Comparison of ENCODE assay signal across 11 cellular contexts in genomic region chr11:115996125-115996807, GRCh38.
DNase-seq lines count a peak whose midpoint lies in the region; ATAC-seq and TF ChIP-seq lines count a peak whose summit lies in the region.
"Had no signal": no experiment of that assay in that cellular context is flagged by ENCODE, and none has a peak within 500 bp of the region (broad histone marks: within the 10 kb centered on the region; RNA-seq: fewer than 3 reads in every experiment).

No MANE protein-coding gene starts in this region.

- CTCF ChIA-PET in OCI-LY7 (lab: Charles Lee; ENCODE audit: unreplicated experiment) (interaction anchor here (0.5 kb wide), 1 partner anchor 64 kb away, joined by 3 read pairs; no protein-coding TSS in a partner anchor), RWPE1 (lab: Yijun Ruan, JAX) (no interaction called here)

- no peaks in the 10 kb centered on the region for H3K9me2 ChIP-seq in OCI-LY7 (ENCODE audit: insufficient read depth, low read length)

- H2AFZ ChIP-seq in OCI-LY7 (ENCODE audit: low read length), result no peak overlapping the region

- no peaks in the 10 kb centered on the region for H3K79me2 ChIP-seq in OCI-LY7 (ENCODE audit: insufficient read depth, low read depth, low read length)

- H3K36me3 ChIP-seq in OCI-LY7 (ENCODE audit: insufficient read depth, low read length), result no peaks in the 10 kb centered on the region
- H3K36me3 ChIP-seq: brain microvascular endothelial cell had no signal

- BruUV-seq in OCI-LY7 (replicated peaks; lab: Mats Ljungman, UMichigan), result no TSS peak

- H3K27ac Mint-ChIP-seq in T-helper 2 cell treated with Interferon-gamma antibody and Interleukin-4, amounts not matched to agents 5 μg/mL and 100 μg/mL, for 36 hours, result no peak overlapping the region

- H3K4me1 ChIP-seq in OCI-LY7 (ENCODE audit: insufficient read depth, low read length, poor library complexity, severe bottlenecking), result no peaks in the 10 kb centered on the region

- H3K36me3 Mint-ChIP-seq in T-helper 2 cell treated with Interferon-gamma antibody and Interleukin-4, amounts not matched to agents 5 μg/mL and 100 μg/mL, for 36 hours (ENCODE audit: low read depth), result no peaks in the 10 kb centered on the region

- no peaks in the 10 kb centered on the region for H4K20me1 ChIP-seq in OCI-LY7 (ENCODE audit: insufficient read depth, low read length)

- no peak overlapping the region for H3K27ac ChIP-seq in OCI-LY7 (ENCODE audit: low read depth, low read length, poor library complexity, severe bottlenecking)
- no peak overlapping the region for H3K27ac ChIP-seq in RWPE1
- H3K27ac ChIP-seq: brain microvascular endothelial cell had no signal

- H3K27me3 Mint-ChIP-seq in T-helper 2 cell treated with Interferon-gamma antibody and Interleukin-4, amounts not matched to agents 5 μg/mL and 100 μg/mL, for 36 hours (ENCODE audit: low read depth), result no peaks in the 10 kb centered on the region

- intact Hi-C loops in OCI-LY7 (cut with micrococcal nuclease; ENCODE audit: unreplicated experiment), result no loop called here

- no peak for TF ChIP-seq CTCF in OCI-LY7 (conservative IDR thresholded peaks at IDR 0.05; ENCODE audit: low read length)
- TF ChIP-seq CTCF in RWPE1 (conservative IDR thresholded peaks at IDR 0.05; ENCODE audit: low read depth), result no peak

- no peaks in the 10 kb centered on the region for H3K9me3 ChIP-seq in OCI-LY7 (ENCODE audit: low read length)

- ATAC-seq in GM18868 (IDR thresholded peaks at IDR 0.05; ENCODE audit: unreplicated experiment) (peak; percentile 98), GM21528 (IDR thresholded peaks at IDR 0.05; ENCODE audit: low FRiP score, unreplicated experiment) (peak; percentile 97), HG03066 (IDR thresholded peaks at IDR 0.05; ENCODE audit: low read depth, unreplicated experiment) (peak; percentile 99)

- no peak overlapping the region for H3K4me3 ChIP-seq in OCI-LY7 (ENCODE audit: low read depth, low read length, poor library complexity, severe bottlenecking)

- H3K9me3 Mint-ChIP-seq in T-helper 2 cell treated with Interferon-gamma antibody and Interleukin-4, amounts not matched to agents 5 μg/mL and 100 μg/mL, for 36 hours, result no peaks in the 10 kb centered on the region

- POLR2A ChIA-PET in OCI-LY7 (lab: Charles Lee), result interaction anchor here (0.5 to 1.2 kb wide), 3 partner anchors 65 to 1050 kb away, joined by 3 read pairs; no protein-coding TSS in a partner anchor
- POLR2A ChIA-PET in RWPE1 (lab: Yijun Ruan, JAX; ENCODE audit: low non-redundant PET), result no interaction called here

- no peak overlapping the region for H3K4me3 Mint-ChIP-seq in T-helper 2 cell treated with Interferon-gamma antibody and Interleukin-4, amounts not matched to agents 5 μg/mL and 100 μg/mL, for 36 hours

- peak; percentile 45 for DNase-seq in OCI-LY7 (ENCODE audit: low spot score)
- DNase-seq in T-helper 2 cell treated with Interferon-gamma antibody and Interleukin-4, amounts not matched to agents 5 μg/mL and 100 μg/mL, for 36 hours (ENCODE audit: low spot score), result no peak
- no peak for DNase-seq in RWPE1 (ENCODE audit: low spot score)
- no peak for DNase-seq in stimulated activated CD4-positive, alpha-beta T cell treated with anti-CD3 and anti-CD28 coated beads, Interleukin-4, amount 100 ng/mL, for 4 hours
- DNase-seq in HPDE6-E6E7 (ENCODE audit: extremely low spot score), result no peak
- DNase-seq: activated CD4-positive, CD25-positive, alpha-beta regulatory T cell; brain microvascular endothelial cell; NCI-H2107 had no signal

- H3K4me1 Mint-ChIP-seq in T-helper 2 cell treated with Interferon-gamma antibody and Interleukin-4, amounts not matched to agents 5 μg/mL and 100 μg/mL, for 36 hours (ENCODE audit: low read depth), result no peaks in the 10 kb centered on the region

- H3K4me2 ChIP-seq in OCI-LY7 (ENCODE audit: low read length), result no peak overlapping the region
